ENCODE assay signal across 1 cellular context in the genomic region with DNA sequence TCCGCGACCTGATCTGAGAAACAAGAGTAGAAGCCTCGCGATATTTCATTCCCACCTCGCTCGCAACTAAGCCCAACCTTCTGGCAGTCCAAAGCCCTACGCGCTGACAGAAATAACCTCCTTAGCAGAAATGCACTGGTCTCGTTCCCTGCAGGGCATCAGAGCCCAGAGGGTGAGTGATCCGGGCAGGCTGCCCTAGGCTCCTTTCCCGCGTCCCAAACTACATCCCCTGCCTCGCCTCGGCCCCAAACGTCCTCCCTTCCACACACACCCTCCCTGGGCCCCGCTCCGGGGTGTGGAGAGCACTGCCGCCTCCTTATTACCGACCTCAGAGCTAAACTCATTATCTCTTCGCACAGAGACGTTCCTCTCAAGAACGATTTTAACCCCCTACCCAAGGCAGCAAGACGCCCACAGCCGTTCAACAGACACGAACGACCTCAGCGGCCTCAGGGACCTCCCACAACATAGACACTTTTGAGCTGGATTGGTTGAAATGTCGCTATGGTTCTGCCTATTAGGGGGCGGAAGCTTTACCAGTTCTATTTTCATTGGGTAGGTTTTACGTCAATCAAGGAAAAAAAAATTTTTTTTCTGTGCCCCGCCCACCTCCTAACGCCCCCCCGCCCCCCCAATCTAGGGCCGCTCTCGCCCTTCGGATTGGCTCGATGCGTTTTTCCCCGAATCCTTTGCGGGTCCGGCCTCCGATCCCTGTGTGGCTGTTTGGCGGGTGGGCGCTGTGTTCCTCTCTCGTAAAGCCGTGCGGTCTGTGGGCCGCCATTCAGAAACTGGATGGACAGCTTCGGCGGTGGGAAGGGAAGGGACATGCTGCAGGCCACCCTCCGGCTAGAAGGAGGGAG.
TF ChIP-seq lines count a peak whose summit lies in the region.

A gene (minus strand): TSS at position 439 of the 860 bp plus-strand sequence. CDS start 95 bp downstream, at position 344.

TF ChIP-seq in HepG2, 621 proteins besides CTCF, POLR2A, EP300 and RAD21 (continued from another document and continues in another):
- TF ChIP-seq, protein P1, sequence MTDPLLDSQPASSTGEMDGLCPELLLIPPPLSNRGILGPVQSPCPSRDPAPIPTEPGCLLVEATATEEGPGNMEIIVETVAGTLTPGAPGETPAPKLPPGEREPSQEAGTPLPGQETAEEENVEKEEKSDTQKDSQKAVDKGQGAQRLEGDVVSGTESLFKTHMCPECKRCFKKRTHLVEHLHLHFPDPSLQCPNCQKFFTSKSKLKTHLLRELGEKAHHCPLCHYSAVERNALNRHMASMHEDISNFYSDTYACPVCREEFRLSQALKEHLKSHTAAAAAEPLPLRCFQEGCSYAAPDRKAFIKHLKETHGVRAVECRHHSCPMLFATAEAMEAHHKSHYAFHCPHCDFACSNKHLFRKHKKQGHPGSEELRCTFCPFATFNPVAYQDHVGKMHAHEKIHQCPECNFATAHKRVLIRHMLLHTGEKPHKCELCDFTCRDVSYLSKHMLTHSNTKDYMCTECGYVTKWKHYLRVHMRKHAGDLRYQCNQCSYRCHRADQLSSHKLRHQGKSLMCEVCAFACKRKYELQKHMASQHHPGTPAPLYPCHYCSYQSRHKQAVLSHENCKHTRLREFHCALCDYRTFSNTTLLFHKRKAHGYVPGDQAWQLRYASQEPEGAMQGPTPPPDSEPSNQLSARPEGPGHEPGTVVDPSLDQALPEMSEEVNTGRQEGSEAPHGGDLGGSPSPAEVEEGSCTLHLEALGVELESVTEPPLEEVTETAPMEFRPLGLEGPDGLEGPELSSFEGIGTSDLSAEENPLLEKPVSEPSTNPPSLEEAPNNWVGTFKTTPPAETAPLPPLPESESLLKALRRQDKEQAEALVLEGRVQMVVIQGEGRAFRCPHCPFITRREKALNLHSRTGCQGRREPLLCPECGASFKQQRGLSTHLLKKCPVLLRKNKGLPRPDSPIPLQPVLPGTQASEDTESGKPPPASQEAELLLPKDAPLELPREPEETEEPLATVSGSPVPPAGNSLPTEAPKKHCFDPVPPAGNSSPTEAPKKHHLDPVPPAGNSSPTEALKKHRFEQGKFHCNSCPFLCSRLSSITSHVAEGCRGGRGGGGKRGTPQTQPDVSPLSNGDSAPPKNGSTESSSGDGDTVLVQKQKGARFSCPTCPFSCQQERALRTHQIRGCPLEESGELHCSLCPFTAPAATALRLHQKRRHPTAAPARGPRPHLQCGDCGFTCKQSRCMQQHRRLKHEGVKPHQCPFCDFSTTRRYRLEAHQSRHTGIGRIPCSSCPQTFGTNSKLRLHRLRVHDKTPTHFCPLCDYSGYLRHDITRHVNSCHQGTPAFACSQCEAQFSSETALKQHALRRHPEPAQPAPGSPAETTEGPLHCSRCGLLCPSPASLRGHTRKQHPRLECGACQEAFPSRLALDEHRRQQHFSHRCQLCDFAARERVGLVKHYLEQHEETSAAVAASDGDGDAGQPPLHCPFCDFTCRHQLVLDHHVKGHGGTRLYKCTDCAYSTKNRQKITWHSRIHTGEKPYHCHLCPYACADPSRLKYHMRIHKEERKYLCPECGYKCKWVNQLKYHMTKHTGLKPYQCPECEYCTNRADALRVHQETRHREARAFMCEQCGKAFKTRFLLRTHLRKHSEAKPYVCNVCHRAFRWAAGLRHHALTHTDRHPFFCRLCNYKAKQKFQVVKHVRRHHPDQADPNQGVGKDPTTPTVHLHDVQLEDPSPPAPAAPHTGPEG (CRISPR knock-in tag; IDR thresholded peaks at IDR 0.05) = peak; percentile 86
- TF ChIP-seq SP5 (CRISPR knock-in tag; IDR thresholded peaks at IDR 0.05; ENCODE audit: borderline replicate concordance, low read depth) (0 out of 2 replicates have a peak, but pooled peaks have one; percentile 49), IRX3 (CRISPR knock-in tag; IDR thresholded peaks at IDR 0.05; ENCODE audit: borderline replicate concordance, low read depth) (peak; percentile 88; the same call in 1 of the 2 replicates), SP4 (CRISPR knock-in tag; IDR thresholded peaks at IDR 0.05) (peak; percentile 46), WIZ (CRISPR knock-in tag; IDR thresholded peaks at IDR 0.05) (0 out of 2 replicates have a peak, but pooled peaks have one; percentile 50), ZNF24 (IDR thresholded peaks at IDR 0.05) (no peak), ZNF644 (CRISPR knock-in tag; IDR thresholded peaks at IDR 0.05; ENCODE audit: low read depth) (peak; percentile 97), GATA4 (IDR thresholded peaks at IDR 0.05; ENCODE audit: borderline replicate concordance, low read depth) (peak; percentile 66), ZKSCAN1 (IDR thresholded peaks at IDR 0.05; ENCODE audit: low read length) (no peak), HMG20B (CRISPR knock-in tag; conservative IDR thresholded peaks at IDR 0.05) (0 out of 2 replicates have a peak, but pooled peaks have one; percentile 15), YY1 (IDR thresholded peaks at IDR 0.05; ENCODE audit: insufficient read depth, insufficient replicate concordance, low read depth, low read length) (peak; percentile 92), SIN3B (IDR thresholded peaks at IDR 0.05; ENCODE audit: low read length) (0 out of 2 replicates have a peak, but pooled peaks have one; percentile 11), ZMYM4 (CRISPR knock-in tag; IDR thresholded peaks at IDR 0.05) (peak; percentile 92), ZNF235 (CRISPR knock-in tag; IDR thresholded peaks at IDR 0.05; ENCODE audit: borderline replicate concordance) (peak; percentile 70; the same call in 1 of the 2 replicates), PCBP2 (optimal IDR thresholded peaks at IDR 0.05; ENCODE audit: low read depth, low read length, poor library complexity, severe bottlenecking) (no peak), CBFB (CRISPR knock-in tag; IDR thresholded peaks at IDR 0.05) (peak; percentile 47; the same call in 1 of the 2 replicates), ZNF703 (CRISPR knock-in tag; IDR thresholded peaks at IDR 0.05; ENCODE audit: borderline replicate concordance) (no peak), NKX3-1 (CRISPR knock-in tag; IDR thresholded peaks at IDR 0.05) (peak; percentile 41; the same call in 1 of the 2 replicates), PITX1 (CRISPR knock-in tag; IDR thresholded peaks at IDR 0.05) (peak; percentile 15; the same call in 1 of the 2 replicates), YEATS4 (CRISPR knock-in tag; IDR thresholded peaks at IDR 0.05; ENCODE audit: borderline replicate concordance) (peak; percentile 86), TAF1 (CRISPR knock-in tag; IDR thresholded peaks at IDR 0.05) (peak; percentile 95), HOXD1 (CRISPR knock-in tag; IDR thresholded peaks at IDR 0.05) (0 out of 2 replicates have a peak, but pooled peaks have one; percentile 34), FOXA3 (CRISPR knock-in tag; IDR thresholded peaks at IDR 0.05) (peak; percentile 32; the same call in 1 of the 2 replicates)
- TF ChIP-seq, protein P2, sequence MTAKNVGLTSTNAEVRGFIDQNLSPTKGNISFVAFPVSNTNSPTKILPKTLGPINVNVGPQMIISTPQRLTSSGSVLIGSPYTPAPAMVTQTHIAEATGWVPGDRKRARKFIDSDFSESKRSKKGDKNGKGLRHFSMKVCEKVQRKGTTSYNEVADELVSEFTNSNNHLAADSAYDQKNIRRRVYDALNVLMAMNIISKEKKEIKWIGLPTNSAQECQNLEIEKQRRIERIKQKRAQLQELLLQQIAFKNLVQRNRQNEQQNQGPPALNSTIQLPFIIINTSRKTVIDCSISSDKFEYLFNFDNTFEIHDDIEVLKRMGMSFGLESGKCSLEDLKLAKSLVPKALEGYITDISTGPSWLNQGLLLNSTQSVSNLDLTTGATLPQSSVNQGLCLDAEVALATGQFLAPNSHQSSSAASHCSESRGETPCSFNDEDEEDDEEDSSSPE (CRISPR knock-in tag; IDR thresholded peaks at IDR 0.05) = peak; percentile 79
- TF ChIP-seq, protein P3, sequence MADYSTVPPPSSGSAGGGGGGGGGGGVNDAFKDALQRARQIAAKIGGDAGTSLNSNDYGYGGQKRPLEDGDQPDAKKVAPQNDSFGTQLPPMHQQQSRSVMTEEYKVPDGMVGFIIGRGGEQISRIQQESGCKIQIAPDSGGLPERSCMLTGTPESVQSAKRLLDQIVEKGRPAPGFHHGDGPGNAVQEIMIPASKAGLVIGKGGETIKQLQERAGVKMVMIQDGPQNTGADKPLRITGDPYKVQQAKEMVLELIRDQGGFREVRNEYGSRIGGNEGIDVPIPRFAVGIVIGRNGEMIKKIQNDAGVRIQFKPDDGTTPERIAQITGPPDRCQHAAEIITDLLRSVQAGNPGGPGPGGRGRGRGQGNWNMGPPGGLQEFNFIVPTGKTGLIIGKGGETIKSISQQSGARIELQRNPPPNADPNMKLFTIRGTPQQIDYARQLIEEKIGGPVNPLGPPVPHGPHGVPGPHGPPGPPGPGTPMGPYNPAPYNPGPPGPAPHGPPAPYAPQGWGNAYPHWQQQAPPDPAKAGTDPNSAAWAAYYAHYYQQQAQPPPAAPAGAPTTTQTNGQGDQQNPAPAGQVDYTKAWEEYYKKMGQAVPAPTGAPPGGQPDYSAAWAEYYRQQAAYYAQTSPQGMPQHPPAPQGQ (CRISPR knock-in tag; IDR thresholded peaks at IDR 0.05; ENCODE audit: borderline replicate concordance) = 0 out of 2 replicates have a peak, but pooled peaks have one; percentile 92
- TF ChIP-seq, protein P4, sequence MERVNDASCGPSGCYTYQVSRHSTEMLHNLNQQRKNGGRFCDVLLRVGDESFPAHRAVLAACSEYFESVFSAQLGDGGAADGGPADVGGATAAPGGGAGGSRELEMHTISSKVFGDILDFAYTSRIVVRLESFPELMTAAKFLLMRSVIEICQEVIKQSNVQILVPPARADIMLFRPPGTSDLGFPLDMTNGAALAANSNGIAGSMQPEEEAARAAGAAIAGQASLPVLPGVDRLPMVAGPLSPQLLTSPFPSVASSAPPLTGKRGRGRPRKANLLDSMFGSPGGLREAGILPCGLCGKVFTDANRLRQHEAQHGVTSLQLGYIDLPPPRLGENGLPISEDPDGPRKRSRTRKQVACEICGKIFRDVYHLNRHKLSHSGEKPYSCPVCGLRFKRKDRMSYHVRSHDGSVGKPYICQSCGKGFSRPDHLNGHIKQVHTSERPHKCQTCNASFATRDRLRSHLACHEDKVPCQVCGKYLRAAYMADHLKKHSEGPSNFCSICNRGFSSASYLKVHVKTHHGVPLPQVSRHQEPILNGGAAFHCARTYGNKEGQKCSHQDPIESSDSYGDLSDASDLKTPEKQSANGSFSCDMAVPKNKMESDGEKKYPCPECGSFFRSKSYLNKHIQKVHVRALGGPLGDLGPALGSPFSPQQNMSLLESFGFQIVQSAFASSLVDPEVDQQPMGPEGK (CRISPR knock-in tag; IDR thresholded peaks at IDR 0.05) = peak; percentile 89
- TF ChIP-seq, protein P5, sequence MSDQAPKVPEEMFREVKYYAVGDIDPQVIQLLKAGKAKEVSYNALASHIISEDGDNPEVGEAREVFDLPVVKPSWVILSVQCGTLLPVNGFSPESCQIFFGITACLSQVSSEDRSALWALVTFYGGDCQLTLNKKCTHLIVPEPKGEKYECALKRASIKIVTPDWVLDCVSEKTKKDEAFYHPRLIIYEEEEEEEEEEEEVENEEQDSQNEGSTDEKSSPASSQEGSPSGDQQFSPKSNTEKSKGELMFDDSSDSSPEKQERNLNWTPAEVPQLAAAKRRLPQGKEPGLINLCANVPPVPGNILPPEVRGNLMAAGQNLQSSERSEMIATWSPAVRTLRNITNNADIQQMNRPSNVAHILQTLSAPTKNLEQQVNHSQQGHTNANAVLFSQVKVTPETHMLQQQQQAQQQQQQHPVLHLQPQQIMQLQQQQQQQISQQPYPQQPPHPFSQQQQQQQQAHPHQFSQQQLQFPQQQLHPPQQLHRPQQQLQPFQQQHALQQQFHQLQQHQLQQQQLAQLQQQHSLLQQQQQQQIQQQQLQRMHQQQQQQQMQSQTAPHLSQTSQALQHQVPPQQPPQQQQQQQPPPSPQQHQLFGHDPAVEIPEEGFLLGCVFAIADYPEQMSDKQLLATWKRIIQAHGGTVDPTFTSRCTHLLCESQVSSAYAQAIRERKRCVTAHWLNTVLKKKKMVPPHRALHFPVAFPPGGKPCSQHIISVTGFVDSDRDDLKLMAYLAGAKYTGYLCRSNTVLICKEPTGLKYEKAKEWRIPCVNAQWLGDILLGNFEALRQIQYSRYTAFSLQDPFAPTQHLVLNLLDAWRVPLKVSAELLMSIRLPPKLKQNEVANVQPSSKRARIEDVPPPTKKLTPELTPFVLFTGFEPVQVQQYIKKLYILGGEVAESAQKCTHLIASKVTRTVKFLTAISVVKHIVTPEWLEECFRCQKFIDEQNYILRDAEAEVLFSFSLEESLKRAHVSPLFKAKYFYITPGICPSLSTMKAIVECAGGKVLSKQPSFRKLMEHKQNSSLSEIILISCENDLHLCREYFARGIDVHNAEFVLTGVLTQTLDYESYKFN (CRISPR knock-in tag; conservative IDR thresholded peaks at IDR 0.05) = peak; percentile 20; the same call in 1 of the 2 replicates
- TF ChIP-seq, protein P6, sequence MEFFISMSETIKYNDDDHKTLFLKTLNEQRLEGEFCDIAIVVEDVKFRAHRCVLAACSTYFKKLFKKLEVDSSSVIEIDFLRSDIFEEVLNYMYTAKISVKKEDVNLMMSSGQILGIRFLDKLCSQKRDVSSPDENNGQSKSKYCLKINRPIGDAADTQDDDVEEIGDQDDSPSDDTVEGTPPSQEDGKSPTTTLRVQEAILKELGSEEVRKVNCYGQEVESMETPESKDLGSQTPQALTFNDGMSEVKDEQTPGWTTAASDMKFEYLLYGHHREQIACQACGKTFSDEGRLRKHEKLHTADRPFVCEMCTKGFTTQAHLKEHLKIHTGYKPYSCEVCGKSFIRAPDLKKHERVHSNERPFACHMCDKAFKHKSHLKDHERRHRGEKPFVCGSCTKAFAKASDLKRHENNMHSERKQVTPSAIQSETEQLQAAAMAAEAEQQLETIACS (CRISPR knock-in tag; IDR thresholded peaks at IDR 0.05) = peak; percentile 54; the same call in 1 of the 2 replicates
- TF ChIP-seq, protein P7, sequence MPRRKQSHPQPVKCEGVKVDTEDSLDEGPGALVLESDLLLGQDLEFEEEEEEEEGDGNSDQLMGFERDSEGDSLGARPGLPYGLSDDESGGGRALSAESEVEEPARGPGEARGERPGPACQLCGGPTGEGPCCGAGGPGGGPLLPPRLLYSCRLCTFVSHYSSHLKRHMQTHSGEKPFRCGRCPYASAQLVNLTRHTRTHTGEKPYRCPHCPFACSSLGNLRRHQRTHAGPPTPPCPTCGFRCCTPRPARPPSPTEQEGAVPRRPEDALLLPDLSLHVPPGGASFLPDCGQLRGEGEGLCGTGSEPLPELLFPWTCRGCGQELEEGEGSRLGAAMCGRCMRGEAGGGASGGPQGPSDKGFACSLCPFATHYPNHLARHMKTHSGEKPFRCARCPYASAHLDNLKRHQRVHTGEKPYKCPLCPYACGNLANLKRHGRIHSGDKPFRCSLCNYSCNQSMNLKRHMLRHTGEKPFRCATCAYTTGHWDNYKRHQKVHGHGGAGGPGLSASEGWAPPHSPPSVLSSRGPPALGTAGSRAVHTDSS (CRISPR knock-in tag; conservative IDR thresholded peaks at IDR 0.05) = no peak
- TF ChIP-seq, protein P8, sequence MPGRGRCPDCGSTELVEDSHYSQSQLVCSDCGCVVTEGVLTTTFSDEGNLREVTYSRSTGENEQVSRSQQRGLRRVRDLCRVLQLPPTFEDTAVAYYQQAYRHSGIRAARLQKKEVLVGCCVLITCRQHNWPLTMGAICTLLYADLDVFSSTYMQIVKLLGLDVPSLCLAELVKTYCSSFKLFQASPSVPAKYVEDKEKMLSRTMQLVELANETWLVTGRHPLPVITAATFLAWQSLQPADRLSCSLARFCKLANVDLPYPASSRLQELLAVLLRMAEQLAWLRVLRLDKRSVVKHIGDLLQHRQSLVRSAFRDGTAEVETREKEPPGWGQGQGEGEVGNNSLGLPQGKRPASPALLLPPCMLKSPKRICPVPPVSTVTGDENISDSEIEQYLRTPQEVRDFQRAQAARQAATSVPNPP (CRISPR knock-in tag; IDR thresholded peaks at IDR 0.05) = peak; percentile 70; the same call in 1 of the 2 replicates
